Comparison of ENCODE assay signal across 33 cellular contexts in the genomic region with DNA sequence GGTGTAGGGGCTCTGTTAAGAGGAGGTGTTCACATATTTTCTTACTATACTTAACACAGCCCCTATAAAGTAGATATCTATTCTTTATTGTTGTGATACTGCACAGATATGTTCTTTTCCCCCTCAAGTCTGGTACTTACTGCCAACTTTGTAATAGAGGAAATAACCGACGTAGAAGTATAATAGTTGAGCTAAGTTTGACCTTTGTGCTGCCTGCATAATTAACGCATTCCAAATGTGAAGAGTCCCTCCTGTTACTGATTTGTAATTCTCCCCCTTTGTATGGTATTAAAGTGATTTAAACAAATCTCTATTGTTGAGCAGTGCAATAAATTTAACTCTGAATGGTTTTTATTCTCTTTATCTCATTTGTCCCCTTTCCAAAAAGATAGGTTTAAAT.
"Had no signal": no experiment of that assay in that cellular context is flagged by ENCODE, and none has a peak within 500 bp of the region (broad histone marks: within the 10 kb centered on the region; RNA-seq: fewer than 3 reads in every experiment).

No MANE protein-coding gene starts in this region.

- ATAC-seq: activated CD4-positive, CD25-positive, alpha-beta regulatory T cell treated with anti-CD3 and anti-CD28 coated beads, Interleukin-2, amount 50 U/mL, for 24 hours; activated CD8-positive, alpha-beta memory T cell treated with anti-CD3 and anti-CD28 coated beads, Interleukin-2, amount 10 ng/mL, durations not matched to agents 7 days and 5 days; heart right ventricle; naive thymus-derived CD8-positive, alpha-beta T cell; pancreas; psoas muscle had no signal

- H3K27ac ChIP-seq: epithelial cell of prostate, esophagus squamous epithelium, heart right ventricle, pancreas, psoas muscle, testis, vagina, VCaP had no signal

- H3K4me3 ChIP-seq: esophagus squamous epithelium, heart right ventricle, pancreas, psoas muscle, testis, vagina had no signal

- H3K36me3 ChIP-seq: pancreas, vagina had no signal

- H3K9me3 Mint-ChIP-seq: activated CD4-positive, alpha-beta memory T cell treated with anti-CD3 and anti-CD28 coated beads, Interleukin-2, amount 10 ng/mL, durations not matched to agents 7 days and 5 days; activated CD4-positive, alpha-beta T cell treated with anti-CD3 and anti-CD28 coated beads, Interleukin-2, amount 10 ng/mL, durations not matched to agents 24 days and 14 days; activated naive CD4-positive, alpha-beta T cell treated with anti-CD3 and anti-CD28 coated beads, Interleukin-2, amount 50 U/mL, for 24 hours; activated T-helper 2 cell treated with anti-CD3 and anti-CD28 coated beads, Interferon-gamma antibody, Interleukin-2, Interleukin-4, amounts not matched to agents 10 μg/mL and 5 μg/mL and 100 μg/mL, durations not matched to agents 14 hours and 24 hours and 36 hours; central memory CD8-positive, alpha-beta T cell; naive thymus-derived CD8-positive, alpha-beta T cell; T-helper 1 cell treated with Interleukin-12 subunit alpha and Interleukin-12 subunit beta and Interleukin-4 antibody, amounts not matched to agents 30 μg/mL and 1 μg/mL, for 36 hours; type B pancreatic cell had no signal

- DNase-seq: activated CD4-positive, alpha-beta memory T cell treated with anti-CD3 and anti-CD28 coated beads, Interleukin-2, amount 10 ng/mL, durations not matched to agents 7 days and 5 days; activated CD4-positive, alpha-beta T cell treated with anti-CD3 and anti-CD28 coated beads, Interleukin-2, amount 10 ng/mL, durations not matched to agents 24 days and 14 days; activated CD8-positive, alpha-beta memory T cell treated with anti-CD3 and anti-CD28 coated beads, Interleukin-2, amount 10 ng/mL, durations not matched to agents 7 days and 5 days; activated T-cell treated with anti-CD3 and anti-CD28 coated beads, Interleukin-2, amount 50 U/mL, for 48 hours; anterior cingulate cortex; effector CD8-positive, alpha-beta T cell; esophagus squamous epithelium; foreskin melanocyte; heart right ventricle; naive thymus-derived CD8-positive, alpha-beta T cell; nucleus accumbens; pancreas; psoas muscle; stimulated activated CD4-positive, alpha-beta T cell treated with anti-CD3 and anti-CD28 coated beads, Interleukin-15, amount 100 ng/mL, for 24 hours; stimulated activated CD4-positive, alpha-beta T cell treated with anti-CD3 and anti-CD28 coated beads, Interleukin-2, amount 100 ng/mL, for 24 hours; stimulated activated naive CD4-positive, alpha-beta T cell; SW 1271; T-helper 9 cell; testis had no signal

- FAIRE-seq: bronchial epithelial cell, endometrium, pancreas, TTC549 had no signal

- H3K27me3 ChIP-seq: esophagus squamous epithelium, heart right ventricle, pancreas, testis, vagina had no signal

- H3K27me3 Mint-ChIP-seq: activated CD4-positive, alpha-beta memory T cell treated with anti-CD3 and anti-CD28 coated beads, Interleukin-2, amount 10 ng/mL, durations not matched to agents 7 days and 5 days; activated CD4-positive, alpha-beta T cell treated with anti-CD3 and anti-CD28 coated beads, Interleukin-2, amount 10 ng/mL, durations not matched to agents 24 days and 14 days; activated CD8-positive, alpha-beta memory T cell treated with anti-CD3 and anti-CD28 coated beads, Interleukin-2, amount 10 ng/mL, durations not matched to agents 7 days and 5 days; activated naive CD4-positive, alpha-beta T cell treated with anti-CD3 and anti-CD28 coated beads, Interleukin-2, amount 50 U/mL, for 24 hours; central memory CD8-positive, alpha-beta T cell; naive thymus-derived CD8-positive, alpha-beta T cell; type B pancreatic cell had no signal

- H3K9me3 ChIP-seq: esophagus squamous epithelium, heart right ventricle, pancreas, psoas muscle, testis, vagina had no signal

- H3K27ac Mint-ChIP-seq: activated CD4-positive, alpha-beta memory T cell treated with anti-CD3 and anti-CD28 coated beads, Interleukin-2, amount 10 ng/mL, durations not matched to agents 7 days and 5 days; activated CD4-positive, alpha-beta T cell treated with anti-CD3 and anti-CD28 coated beads, Interleukin-2, amount 10 ng/mL, durations not matched to agents 24 days and 14 days; activated CD8-positive, alpha-beta memory T cell treated with anti-CD3 and anti-CD28 coated beads, Interleukin-2, amount 10 ng/mL, durations not matched to agents 7 days and 5 days; activated naive CD4-positive, alpha-beta T cell treated with anti-CD3 and anti-CD28 coated beads, Interleukin-2, amount 50 U/mL, for 24 hours; activated T-helper 2 cell treated with anti-CD3 and anti-CD28 coated beads, Interferon-gamma antibody, Interleukin-2, Interleukin-4, amounts not matched to agents 10 μg/mL and 5 μg/mL and 100 μg/mL, durations not matched to agents 14 hours and 24 hours and 36 hours; mesothelial cell of epicardium; T-helper 1 cell treated with Interleukin-12 subunit alpha and Interleukin-12 subunit beta and Interleukin-4 antibody, amounts not matched to agents 30 μg/mL and 1 μg/mL, for 36 hours; type B pancreatic cell had no signal

- H3K4me1 Mint-ChIP-seq: activated CD4-positive, alpha-beta memory T cell treated with anti-CD3 and anti-CD28 coated beads, Interleukin-2, amount 10 ng/mL, durations not matched to agents 7 days and 5 days; activated CD8-positive, alpha-beta memory T cell treated with anti-CD3 and anti-CD28 coated beads, Interleukin-2, amount 10 ng/mL, durations not matched to agents 7 days and 5 days; neural crest cell had no signal

- H3K4me3 Mint-ChIP-seq: activated CD4-positive, alpha-beta memory T cell treated with anti-CD3 and anti-CD28 coated beads, Interleukin-2, amount 10 ng/mL, durations not matched to agents 7 days and 5 days; activated CD4-positive, alpha-beta T cell treated with anti-CD3 and anti-CD28 coated beads, Interleukin-2, amount 10 ng/mL, durations not matched to agents 24 days and 14 days; activated CD8-positive, alpha-beta memory T cell treated with anti-CD3 and anti-CD28 coated beads, Interleukin-2, amount 10 ng/mL, durations not matched to agents 7 days and 5 days; activated naive CD4-positive, alpha-beta T cell treated with anti-CD3 and anti-CD28 coated beads, Interleukin-2, amount 50 U/mL, for 24 hours; central memory CD8-positive, alpha-beta T cell; mesothelial cell of epicardium; naive thymus-derived CD8-positive, alpha-beta T cell; neural crest cell; T-helper 1 cell treated with Interleukin-12 subunit alpha and Interleukin-12 subunit beta and Interleukin-4 antibody, amounts not matched to agents 30 μg/mL and 1 μg/mL, for 36 hours; type B pancreatic cell had no signal
